In genomic region chr14:66623838-66624237, GRCh38 we compare ENCODE assay signal across 1 cellular context.
TF ChIP-seq lines count a peak whose summit lies in the region.

No MANE protein-coding gene starts in this region.

TF ChIP-seq in A549, 52 proteins besides CTCF, POLR2A, EP300 and RAD21 (continued from another document):
- no peak for TF ChIP-seq ATOH8 (CRISPR knock-in tag; IDR thresholded peaks at IDR 0.05; ENCODE audit: low read depth)
- TF ChIP-seq BHLHE40 (IDR thresholded peaks at IDR 0.05; ENCODE audit: low read depth, low read length): no peak
- TF ChIP-seq E2F6 (IDR thresholded peaks at IDR 0.05; ENCODE audit: borderline replicate concordance, low read depth): no peak
- TF ChIP-seq RFX5 (IDR thresholded peaks at IDR 0.05): no peak
- TF ChIP-seq PBX3 (IDR thresholded peaks at IDR 0.05): no peak
- TF ChIP-seq TFCP2L1 (CRISPR knock-in tag; IDR thresholded peaks at IDR 0.05): no peak
- TF ChIP-seq MAX (IDR thresholded peaks at IDR 0.05): no peak
- no peak for TF ChIP-seq MAFK (IDR thresholded peaks at IDR 0.05; ENCODE audit: partially characterized antibody)
- TF ChIP-seq GATA3 (IDR thresholded peaks at IDR 0.05; ENCODE audit: borderline replicate concordance): no peak
- no peak for TF ChIP-seq RARB (CRISPR knock-in tag; IDR thresholded peaks at IDR 0.05)
TF ChIP-seq in A549: peak in this region for 0.
